Comparison of ENCODE assay signal across 17 cellular contexts in genomic region chr2:105879106-105879797, GRCh38.
DNase-seq lines count a peak whose midpoint lies in the region; ATAC-seq and TF ChIP-seq lines count a peak whose summit lies in the region.
"Had no signal": no experiment of that assay in that cellular context is flagged by ENCODE, and none has a peak within 500 bp of the region (broad histone marks: within the 10 kb centered on the region; RNA-seq: fewer than 3 reads in every experiment).

No MANE protein-coding gene starts in this region.

- peak overlapping the region; percentile 49 to 69 (median 64) for H3K27ac ChIP-seq in thyroid gland
- H3K27ac ChIP-seq: WERI-Rb-1 had no signal

- CTCF ChIA-PET in activated naive CD4-positive, alpha-beta T cell treated with anti-CD3 and anti-CD28 coated beads, Interleukin-2, amount 10 ng/mL, durations not matched to agents 7 days and 5 days (lab: Charles Lee): interaction anchor here (0.9 to 1.4 kb wide), 2 partner anchors 205 to 303 kb away, joined by 3 read pairs; no protein-coding TSS in a partner anchor

- TF ChIP-seq CTCF in mucosa of descending colon (IDR thresholded peaks at IDR 0.05) (no peak), thyroid gland (IDR thresholded peaks at IDR 0.05) (no peak)

- no peak overlapping the region for H3K4me3 Mint-ChIP-seq in activated naive CD4-positive, alpha-beta T cell treated with anti-CD3 and anti-CD28 coated beads, Interleukin-2, amount 10 ng/mL, durations not matched to agents 7 days and 5 days
- no peak overlapping the region for H3K4me3 Mint-ChIP-seq in activated naive CD8-positive, alpha-beta T cell treated with anti-CD3 and anti-CD28 coated beads for 36 hours

- no peaks in the 10 kb centered on the region for H3K27me3 Mint-ChIP-seq in activated naive CD4-positive, alpha-beta T cell treated with anti-CD3 and anti-CD28 coated beads, Interleukin-2, amount 10 ng/mL, durations not matched to agents 7 days and 5 days
- H3K27me3 Mint-ChIP-seq in activated naive CD8-positive, alpha-beta T cell treated with anti-CD3 and anti-CD28 coated beads for 36 hours: no peaks in the 10 kb centered on the region

- intact Hi-C loops in mucosa of descending colon (cut with DNase I, micrococcal nuclease): no loop called here
- intact Hi-C loops in thyroid gland (cut with DNase I): no loop called here

- peak; percentile 81 for ATAC-seq in mucosa of descending colon
- no peak for ATAC-seq in HG02588 (IDR thresholded peaks at IDR 0.05; ENCODE audit: unreplicated experiment)
- ATAC-seq in GM19452 (IDR thresholded peaks at IDR 0.05; ENCODE audit: unreplicated experiment): no peak
- ATAC-seq: HepG2, pancreas, sciatic nerve had no signal

- peaks cover 82% of the 10 kb centered on the region for H3K36me3 Mint-ChIP-seq in activated naive CD4-positive, alpha-beta T cell treated with anti-CD3 and anti-CD28 coated beads, Interleukin-2, amount 10 ng/mL, durations not matched to agents 7 days and 5 days
- peaks cover 93% of the 10 kb centered on the region for H3K36me3 Mint-ChIP-seq in activated naive CD8-positive, alpha-beta T cell treated with anti-CD3 and anti-CD28 coated beads for 36 hours

- H3K4me1 Mint-ChIP-seq in activated naive CD4-positive, alpha-beta T cell treated with anti-CD3 and anti-CD28 coated beads, Interleukin-2, amount 10 ng/mL, durations not matched to agents 7 days and 5 days: peaks cover 34% of the 10 kb centered on the region
- H3K4me1 Mint-ChIP-seq in activated naive CD8-positive, alpha-beta T cell treated with anti-CD3 and anti-CD28 coated beads for 36 hours: peaks cover 85% of the 10 kb centered on the region

- no peak for TF ChIP-seq POLR2A in thyroid gland (IDR thresholded peaks at IDR 0.05)

- no peak overlapping the region for H3K4me3 ChIP-seq in mucosa of descending colon
- no peak overlapping the region for H3K4me3 ChIP-seq in thyroid gland (replicated peaks in 1 of 3)
- H3K4me3 ChIP-seq: HAP-1, pancreas, stomach had no signal

- H3K4me1 ChIP-seq in mucosa of descending colon (ENCODE audit: low read depth) (peaks cover 11% of the 10 kb centered on the region), thyroid gland (peaks cover 65 to 84% of the 10 kb centered on the region in 2 donors)

- H3K9me3 Mint-ChIP-seq in activated naive CD4-positive, alpha-beta T cell treated with anti-CD3 and anti-CD28 coated beads, Interleukin-2, amount 10 ng/mL, durations not matched to agents 7 days and 5 days: no peaks in the 10 kb centered on the region
- peaks cover 5% of the 10 kb centered on the region for H3K9me3 Mint-ChIP-seq in activated naive CD8-positive, alpha-beta T cell treated with anti-CD3 and anti-CD28 coated beads for 36 hours

- no peaks in the 10 kb centered on the region for H3K27me3 ChIP-seq in thyroid gland
- H3K27me3 ChIP-seq: pancreas, stomach had no signal

- no peak for DNase-seq in activated naive CD4-positive, alpha-beta T cell treated with anti-CD3 and anti-CD28 coated beads, Interleukin-2, amount 10 ng/mL, durations not matched to agents 7 days and 5 days
- DNase-seq in activated naive CD4-positive, alpha-beta T cell treated with Interleukin-2 at 50 U/mL for 16 hours: no peak
- no peak for DNase-seq in activated naive CD8-positive, alpha-beta T cell treated with anti-CD3 and anti-CD28 coated beads for 36 hours
- DNase-seq in mucosa of descending colon: peak in 2 of 3 donors; percentile 64 to 68
- peak; percentile 83 to 87 for DNase-seq in thyroid gland
- DNase-seq in superior temporal gyrus (ENCODE audit: extremely low spot score): no peak
- DNase-seq: NCI-H146, pancreas, SHP77 treated with DMSO at 0.1 percent for 48 hours, stomach, T-helper 1 cell, WERI-Rb-1 had no signal

- H3K27ac Mint-ChIP-seq in activated naive CD4-positive, alpha-beta T cell treated with anti-CD3 and anti-CD28 coated beads, Interleukin-2, amount 10 ng/mL, durations not matched to agents 7 days and 5 days: peak overlapping the region; percentile 37
- H3K27ac Mint-ChIP-seq in activated naive CD8-positive, alpha-beta T cell treated with anti-CD3 and anti-CD28 coated beads for 36 hours: peak overlapping the region; percentile 20

- H3K9me3 ChIP-seq in mucosa of descending colon: no peaks in the 10 kb centered on the region
- H3K9me3 ChIP-seq in thyroid gland: no peaks in the 10 kb centered on the region
- H3K9me3 ChIP-seq: HAP-1, pancreas, stomach had no signal

- no peaks in the 10 kb centered on the region for H3K36me3 ChIP-seq in mucosa of descending colon (ENCODE audit: low read depth)
- H3K36me3 ChIP-seq in thyroid gland: peaks cover 0 to 7% of the 10 kb centered on the region in 2 donors
- H3K36me3 ChIP-seq: HAP-1 had no signal

- WGBS in thyroid gland, 2 donors: 48 to 55% methylated on average over 15 of the region's 15 CpGs

Comparison
In these comparisons a context has a peak if more than half of its experiments do, and no peak if none do; other contexts are left out.
1. DNase-seq: peak in mucosa of descending colon (2 of 3) and thyroid gland (2 of 2); none in activated naive CD4-positive, alpha-beta T cell treated with anti-CD3 and anti-CD28 coated beads, Interleukin-2, amount 10 ng/mL, durations not matched to agents 7 days and 5 days (single experiment), activated naive CD4-positive, alpha-beta T cell treated with Interleukin-2 at 50 U/mL for 16 hours (single experiment), activated naive CD8-positive, alpha-beta T cell treated with anti-CD3 and anti-CD28 coated beads for 36 hours (single experiment) and superior temporal gyrus (single experiment).